ENCODE assay signal across 17 cellular contexts in genomic region chr2:176812376-176812775, GRCh38.
DNase-seq lines count a peak whose midpoint lies in the region; ATAC-seq and TF ChIP-seq lines count a peak whose summit lies in the region.
"Had no signal": no experiment of that assay in that cellular context is flagged by ENCODE, and none has a peak within 500 bp of the region (broad histone marks: within the 10 kb centered on the region; RNA-seq: fewer than 3 reads in every experiment).

No MANE protein-coding gene starts in this region.

- H3K4me3 ChIP-seq in SK-N-MC = no peak overlapping the region
- H3K4me3 ChIP-seq: Peyer's patch had no signal

- H3K27me3 Mint-ChIP-seq in nephron (ENCODE audit: low read depth) = no peaks in the 10 kb centered on the region
- no peaks in the 10 kb centered on the region for H3K27me3 Mint-ChIP-seq in activated T-cell treated with anti-CD3 and anti-CD28 coated beads, Interleukin-2, amount 50 U/mL, for 24 hours

- ATAC-seq in GM19324 (IDR thresholded peaks at IDR 0.05; ENCODE audit: low FRiP score, unreplicated experiment) = no peak
- ATAC-seq: HepG2, Right ventricle myocardium inferior had no signal

- TF ChIP-seq CTCF in nephron (IDR thresholded peaks at IDR 0.05; ENCODE audit: unreplicated experiment in 3 of 3) = no peak

- no peaks in the 10 kb centered on the region for H3K36me3 Mint-ChIP-seq in nephron (ENCODE audit: low read depth)
- H3K36me3 Mint-ChIP-seq in activated T-cell treated with anti-CD3 and anti-CD28 coated beads, Interleukin-2, amount 50 U/mL, for 24 hours (ENCODE audit: low read depth) = no peaks in the 10 kb centered on the region
- H3K36me3 Mint-ChIP-seq: CD4-positive, CD25-positive, alpha-beta regulatory T cell had no signal

- no peaks in the 10 kb centered on the region for H3K36me3 ChIP-seq in SK-N-MC (ENCODE audit: insufficient read depth, low read length)
- H3K36me3 ChIP-seq: Peyer's patch had no signal

- peaks cover 24% of the 10 kb centered on the region for H3K4me1 Mint-ChIP-seq in nephron
- peaks cover 21% of the 10 kb centered on the region for H3K4me1 Mint-ChIP-seq in activated T-cell treated with anti-CD3 and anti-CD28 coated beads, Interleukin-2, amount 50 U/mL, for 24 hours (ENCODE audit: low read depth)

- peak overlapping the region; percentile 29 for H3K9ac ChIP-seq in SK-N-MC (ENCODE audit: insufficient read length)

- H3K9me3 Mint-ChIP-seq in nephron = no peaks in the 10 kb centered on the region
- no peaks in the 10 kb centered on the region for H3K9me3 Mint-ChIP-seq in activated T-cell treated with anti-CD3 and anti-CD28 coated beads, Interleukin-2, amount 50 U/mL, for 24 hours
- H3K9me3 Mint-ChIP-seq: HFFc6 had no signal

- DNase-seq in Ammon's horn (ENCODE audit: low spot score) = peak; percentile 44
- DNase-seq in G401 (ENCODE audit: low spot score) = peak; percentile 19
- DNase-seq in SK-N-MC (ENCODE audit: low read depth, low spot score) = no peak
- no peak for DNase-seq in activated T-cell treated with anti-CD3 and anti-CD28 coated beads, Interleukin-2, amount 50 U/mL, for 24 hours
- DNase-seq in 8988T = no peak
- DNase-seq: CD4-positive, CD25-positive, alpha-beta regulatory T cell; DND-41; HFFc6; KG1; NCI-H1694 treated with DMSO at 0.1 percent for 48 hours; NCI-H2171; Peyer's patch had no signal

- H3K9me3 ChIP-seq in SK-N-MC (ENCODE audit: low read depth, low read length) = no peaks in the 10 kb centered on the region
- H3K9me3 ChIP-seq: Peyer's patch had no signal

- in situ Hi-C loops in G401 (cut with HindIII; ENCODE audit: low sequenced_read_pairs) = no loop called here

- peak overlapping the region in 2 of 3 experiments; percentile 7 to 19 for H3K27ac Mint-ChIP-seq in nephron
- no peak overlapping the region for H3K27ac Mint-ChIP-seq in activated T-cell treated with anti-CD3 and anti-CD28 coated beads, Interleukin-2, amount 50 U/mL, for 24 hours
- H3K27ac Mint-ChIP-seq: B cell; CD4-positive, CD25-positive, alpha-beta regulatory T cell; HFFc6 had no signal

- peak overlapping the region; percentile 83 for H3K27ac ChIP-seq in SK-N-MC
- H3K27ac ChIP-seq: Peyer's patch had no signal

- no peak overlapping the region for H3K4me3 Mint-ChIP-seq in nephron
- no peak overlapping the region for H3K4me3 Mint-ChIP-seq in activated T-cell treated with anti-CD3 and anti-CD28 coated beads, Interleukin-2, amount 50 U/mL, for 24 hours
- H3K4me3 Mint-ChIP-seq: B cell; CD4-positive, CD25-positive, alpha-beta regulatory T cell; HFFc6 had no signal

Comparison
In these comparisons a context has a peak if more than half of its experiments do, and no peak if none do; other contexts are left out.
1. DNase-seq: peak in Ammon's horn (single experiment) and G401 (single experiment); none in SK-N-MC (single experiment), activated T-cell treated with anti-CD3 and anti-CD28 coated beads, Interleukin-2, amount 50 U/mL, for 24 hours (single experiment) and 8988T (single experiment).